In the genomic region with DNA sequence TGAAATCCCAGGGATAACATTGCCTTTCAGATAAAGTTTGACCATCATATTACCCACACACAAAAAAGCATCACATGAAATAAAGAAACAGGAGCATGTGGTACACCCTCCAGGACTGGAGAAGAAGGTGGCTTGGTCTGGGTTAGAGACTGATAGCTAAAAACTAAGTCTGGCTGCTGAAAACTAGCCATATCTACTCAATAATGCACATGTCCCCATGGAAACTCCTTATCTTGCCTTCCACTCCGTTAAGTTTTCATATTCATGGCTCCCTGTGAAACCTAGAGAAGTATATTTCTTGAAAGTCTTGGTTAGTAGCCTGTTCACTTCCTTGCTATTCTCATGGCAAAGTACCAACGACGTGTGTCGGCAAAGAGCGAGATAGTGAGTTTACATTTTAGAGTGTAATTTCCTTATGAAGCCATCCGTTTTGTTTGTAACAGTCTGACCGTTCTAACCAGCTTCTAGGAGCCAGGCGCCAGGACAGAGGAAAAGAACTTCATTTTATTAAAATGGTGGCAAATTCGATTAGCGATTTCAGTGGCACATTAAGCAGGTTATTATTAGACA, we compare ENCODE assay signal across 34 cellular contexts.
"Had no signal": no experiment of that assay in that cellular context is flagged by ENCODE, and none has a peak within 500 bp of the region (broad histone marks: within the 10 kb centered on the region; RNA-seq: fewer than 3 reads in every experiment).

No MANE protein-coding gene starts in this region.

- H3K36me3 ChIP-seq: adrenal gland, brain microvascular endothelial cell, breast epithelium had no signal

- H3K4me1 ChIP-seq: adrenal gland, breast epithelium had no signal

- FAIRE-seq: astrocyte, TTC549 had no signal

- H3K9me3 ChIP-seq: adrenal gland, body of pancreas, breast epithelium had no signal

- ATAC-seq: activated CD8-positive, alpha-beta T cell treated with anti-CD3 and anti-CD28 coated beads for 36 hours; activated naive CD4-positive, alpha-beta T cell treated with anti-CD3 and anti-CD28 coated beads, Interleukin-2, amount 50 U/mL, for 72 hours; activated T-cell treated with anti-CD3 and anti-CD28 coated beads, Interleukin-2, amount 50 U/mL, for 4 hours; activated T-cell treated with anti-CD3 and anti-CD28 coated beads, Interleukin-2, amount 50 U/mL, for 72 hours; activated T-helper 17 cell treated with anti-CD3 and anti-CD28 coated beads, Interleukin-2, amount 50 U/mL, for 72 hours; body of pancreas; WTC11 had no signal

- H3K27me3 ChIP-seq: adrenal gland, body of pancreas, brain microvascular endothelial cell, breast epithelium had no signal

- H3K27ac ChIP-seq: adrenal gland, brain microvascular endothelial cell, breast epithelium, VCaP had no signal

- H3K4me3 ChIP-seq: adrenal gland, body of pancreas, breast epithelium had no signal

- DNase-seq: activated CD4-positive, alpha-beta memory T cell treated with anti-CD3 and anti-CD28 coated beads for 36 hours; activated CD4-positive, alpha-beta T cell treated with anti-CD3 and anti-CD28 coated beads for 4 hours; activated CD4-positive, alpha-beta T cell treated with anti-CD3 and anti-CD28 coated beads, Interleukin-2, amount 10 ng/mL, durations not matched to agents 24 days and 14 days; activated CD4-positive, alpha-beta T cell treated with anti-CD3 and anti-CD28 coated beads, Interleukin-2, amount 50 U/mL, for 1 hour; activated CD4-positive, alpha-beta T cell treated with anti-CD3 and anti-CD28 coated beads, Interleukin-2, amount 50 U/mL, for 4 hours; activated CD4-positive, CD25-positive, alpha-beta regulatory T cell; activated CD4-positive, CD25-positive, alpha-beta regulatory T cell treated with anti-CD3 and anti-CD28 coated beads, Interleukin-2, amount 50 U/mL, for 72 hours; activated CD8-positive, alpha-beta memory T cell treated with anti-CD3 and anti-CD28 coated beads, Interleukin-2, amount 50 U/mL, for 4 hours; activated CD8-positive, alpha-beta T cell treated with anti-CD3 and anti-CD28 coated beads for 36 hours; activated effector memory CD4-positive, alpha-beta T cell treated with anti-CD3 and anti-CD28 coated beads, Interleukin-2, amount 50 U/mL, for 16 hours; activated gamma-delta T cell treated with Interleukin-2 at 50 U/mL for 16 hours; activated naive CD4-positive, alpha-beta T cell; activated naive CD4-positive, alpha-beta T cell treated with anti-CD3 and anti-CD28 coated beads for 36 hours; activated naive CD4-positive, alpha-beta T cell treated with anti-CD3 and anti-CD28 coated beads, Interleukin-2, amount 50 U/mL, for 16 hours; activated naive CD8-positive, alpha-beta T cell treated with anti-CD3 and anti-CD28 coated beads for 36 hours; activated T-cell treated with anti-CD3 and anti-CD28 coated beads for 4 hours; activated T-cell treated with anti-CD3 and anti-CD28 coated beads, Interleukin-2, amount 50 U/mL, for 1 hour; activated T-cell treated with anti-CD3 and anti-CD28 coated beads, Interleukin-2, amount 50 U/mL, for 4 hours; activated T-cell treated with anti-CD3 and anti-CD28 coated beads, Interleukin-2, amount 50 U/mL, for 72 hours; adrenal gland; amniotic stem cell; aorta; body of pancreas; central memory CD4-positive, alpha-beta T cell; T-helper 1 cell; T1000 had no signal
